ENCODE assay signal across 19 cellular contexts in the genomic region with DNA sequence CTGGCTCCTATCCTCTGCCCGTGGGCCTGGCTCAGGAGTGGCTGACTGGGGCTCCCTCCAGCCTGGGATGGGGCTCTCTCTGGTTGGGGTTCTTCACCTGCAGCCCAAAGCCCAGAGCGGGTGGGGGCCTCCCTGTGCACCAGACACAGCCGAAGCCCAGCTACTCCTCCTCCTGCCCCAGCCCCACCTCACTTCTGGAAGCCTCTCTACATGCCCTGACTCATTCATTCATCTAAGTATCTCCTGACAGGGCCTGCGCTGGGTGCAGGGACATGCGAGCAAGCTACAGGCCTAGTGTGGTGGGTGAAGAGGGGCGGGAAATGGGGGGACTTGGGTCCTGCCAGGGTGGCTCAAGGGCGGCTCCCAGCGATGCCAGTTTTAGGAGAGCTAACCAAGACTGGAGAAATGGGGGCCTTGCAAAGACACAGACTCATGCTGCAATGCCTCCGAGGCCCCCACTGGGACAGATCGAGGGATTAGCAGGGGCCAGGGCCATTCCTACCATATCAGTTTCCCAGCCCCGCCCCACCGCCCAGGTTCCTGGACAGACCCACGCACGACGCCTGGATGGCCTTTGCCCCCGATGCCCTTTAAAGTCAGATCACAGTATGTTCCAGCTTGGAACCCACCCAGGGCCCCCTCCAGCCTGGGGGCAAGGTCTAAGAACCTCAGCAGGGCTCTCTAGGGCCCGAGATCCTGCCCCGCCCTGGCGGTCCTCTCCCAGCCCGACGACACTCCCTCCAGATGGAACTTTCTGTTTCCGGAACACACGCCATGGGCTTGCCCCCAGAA. TPM values are rescaled to one million over a fixed set of nuclear protein-coding genes. Genes with fewer than 3 reads are reported as not detected.
A peak's percentile ranks its signal among the peaks of the same experiment; 100 is the strongest.
DNase-seq lines count a peak whose midpoint lies in the region; ATAC-seq, FAIRE-seq and TF ChIP-seq lines count a peak whose summit lies in the region.
"Had no signal": no experiment of that assay in that cellular context is flagged by ENCODE, and none has a peak within 500 bp of the region (broad histone marks: within the 10 kb centered on the region; RNA-seq: fewer than 3 reads in every experiment).

No MANE protein-coding gene starts in this region.

- H4K91ac ChIP-seq in H1 (replicated peaks; ENCODE audit: insufficient read length, low read length), result no peak overlapping the region

- DNase-seq in GM13976 (ENCODE audit: low spot score), result peak; percentile 21
- DNase-seq in H1 (ENCODE audit: low read depth in 1 of 2, low spot score in 2 of 2), result no peak
- no peak for DNase-seq in sciatic nerve (ENCODE audit: low spot score)
- no peak for DNase-seq in MG63
- no peak for DNase-seq in activated T-helper 1 cell treated with anti-CD3 and anti-CD28 coated beads, Interleukin-12 subunit alpha, Interleukin-12 subunit beta, Interleukin-2, Interleukin-4 antibody, amounts not matched to agents 30 ng/mL and 10 ng/mL and 1 ng/mL, durations not matched to agents 14 hours and 24 hours and 36 hours (ENCODE audit: low spot score)
- DNase-seq: activated CD4-positive, alpha-beta T cell treated with anti-CD3 and anti-CD28 coated beads for 1 hour; brain microvascular endothelial cell; foreskin fibroblast; NCI-H1694; NCI-H774; PC-3 had no signal

- H3K36me3 ChIP-seq in HUES6 (ENCODE audit: control insufficient read depth, insufficient read depth, low read length), result peaks cover 89% of the 10 kb centered on the region
- H3K36me3 ChIP-seq in H1 (ENCODE audit: control insufficient read depth in 2 of 4, insufficient read depth in 4 of 4, low read length in 3 of 4), result peaks cover 15 to 74% (median 47%) of the 10 kb centered on the region in 4 experiments
- peaks cover 93% of the 10 kb centered on the region for H3K36me3 ChIP-seq in MG63

- peaks cover 20% of the 10 kb centered on the region for H3K4me1 Mint-ChIP-seq in activated T-helper 1 cell treated with anti-CD3 and anti-CD28 coated beads, Interleukin-12 subunit alpha, Interleukin-12 subunit beta, Interleukin-2, Interleukin-4 antibody, amounts not matched to agents 30 ng/mL and 10 ng/mL and 1 ng/mL, durations not matched to agents 14 hours and 24 hours and 36 hours (ENCODE audit: low read depth)

- no peak for TF ChIP-seq RAD21 in H1 (IDR thresholded peaks at IDR 0.05 in 1 of 2, conservative IDR thresholded peaks at IDR 0.05 in 1 of 2; ENCODE audit: low read depth in 2 of 2, low read length in 2 of 2)

- H3K79me1 ChIP-seq in H1 (ENCODE audit: low read depth, low read length), result no peaks in the 10 kb centered on the region; the same call in 1 of the 2 replicates

- no peaks in the 10 kb centered on the region for H3K27me3 Mint-ChIP-seq in activated T-helper 1 cell treated with anti-CD3 and anti-CD28 coated beads, Interleukin-12 subunit alpha, Interleukin-12 subunit beta, Interleukin-2, Interleukin-4 antibody, amounts not matched to agents 30 ng/mL and 10 ng/mL and 1 ng/mL, durations not matched to agents 14 hours and 24 hours and 36 hours (ENCODE audit: insufficient read depth)
- H3K27me3 Mint-ChIP-seq: activated naive CD8-positive, alpha-beta T cell; stimulated activated memory B cell treated with anti-CD40 and anti-IgM and Interleukin-4, amounts not matched to agents 10 μg/mL and 1 μg/mL and 100 μg/mL, for 72 hours had no signal

- H3K9me3 Mint-ChIP-seq in activated T-helper 1 cell treated with anti-CD3 and anti-CD28 coated beads, Interleukin-12 subunit alpha, Interleukin-12 subunit beta, Interleukin-2, Interleukin-4 antibody, amounts not matched to agents 30 ng/mL and 10 ng/mL and 1 ng/mL, durations not matched to agents 14 hours and 24 hours and 36 hours, result no peaks in the 10 kb centered on the region
- H3K9me3 Mint-ChIP-seq: neural crest cell; stimulated activated memory B cell treated with anti-CD40 and anti-IgM and Interleukin-4, amounts not matched to agents 10 μg/mL and 1 μg/mL and 100 μg/mL, for 72 hours had no signal

- 92% methylated on average over 20 of the region's 23 CpGs; no CpG with 5 or more reads in 1 of the 2 experiments for WGBS in H1 (ENCODE audit: extremely low coverage in 1 of 2, insufficient coverage in 1 of 2, insufficient read length in 1 of 2, insufficient replicate concordance in 2 of 2, low coverage in 1 of 2, low lambda C conversion rate in 2 of 2, missing lambda C conversion rate in 1 of 2), 2 experiments

- H3K4ac ChIP-seq in H1 (replicated peaks; ENCODE audit: insufficient read length, low read depth, low read length), result no peak overlapping the region

- no peak for TF ChIP-seq EP300 in H1 (IDR thresholded peaks at IDR 0.05; ENCODE audit: borderline replicate concordance in 1 of 2, low read depth in 2 of 2, low read length in 2 of 2)

- H3K4me3 ChIP-seq in HUES6 (ENCODE audit: low read depth, low read length) (no peak overlapping the region), H1 (ENCODE audit: extremely low read depth in 1 of 4, insufficient read depth in 2 of 4, low read depth in 3 of 4, low read length in 4 of 4) (no peak overlapping the region), MG63 (no peak overlapping the region)
- H3K4me3 ChIP-seq: coronary artery, SK-N-MC had no signal

- no peak overlapping the region for H3K18ac ChIP-seq in H1 (ENCODE audit: extremely low read depth, low read length)

- no peak overlapping the region for H2AFZ ChIP-seq in H1 (ENCODE audit: low read length)

- H3K27ac Mint-ChIP-seq in activated T-helper 1 cell treated with anti-CD3 and anti-CD28 coated beads, Interleukin-12 subunit alpha, Interleukin-12 subunit beta, Interleukin-2, Interleukin-4 antibody, amounts not matched to agents 30 ng/mL and 10 ng/mL and 1 ng/mL, durations not matched to agents 14 hours and 24 hours and 36 hours, result no peak overlapping the region
- H3K27ac Mint-ChIP-seq: activated naive CD8-positive, alpha-beta T cell; stimulated activated memory B cell treated with anti-CD40 and anti-IgM and Interleukin-4, amounts not matched to agents 10 μg/mL and 1 μg/mL and 100 μg/mL, for 72 hours had no signal

- H3K9ac ChIP-seq in HUES6 (ENCODE audit: low read length) (peak overlapping the region; percentile 10), H1 (replicated peaks in 1 of 4; ENCODE audit: extremely low read depth in 1 of 4, low read depth in 3 of 4, low read length in 3 of 4) (no peak overlapping the region)

- H3K4me2 ChIP-seq in H1 (ENCODE audit: insufficient read depth in 1 of 2, low read depth in 2 of 2, low read length in 2 of 2), result no peak overlapping the region

- ATAC-seq in sciatic nerve, result peak; percentile 23
- ATAC-seq in GM18517 (IDR thresholded peaks at IDR 0.05; ENCODE audit: unreplicated experiment), result no peak
- ATAC-seq: PC-3; stimulated activated memory B cell treated with anti-CD40 and anti-IgM and Interleukin-4, amounts not matched to agents 10 μg/mL and 1 μg/mL and 100 μg/mL, for 72 hours had no signal

- H3K4me3 Mint-ChIP-seq in activated T-helper 1 cell treated with anti-CD3 and anti-CD28 coated beads, Interleukin-12 subunit alpha, Interleukin-12 subunit beta, Interleukin-2, Interleukin-4 antibody, amounts not matched to agents 30 ng/mL and 10 ng/mL and 1 ng/mL, durations not matched to agents 14 hours and 24 hours and 36 hours, result no peak overlapping the region
- H3K4me3 Mint-ChIP-seq: activated naive CD8-positive, alpha-beta T cell; neural crest cell; stimulated activated memory B cell treated with anti-CD40 and anti-IgM and Interleukin-4, amounts not matched to agents 10 μg/mL and 1 μg/mL and 100 μg/mL, for 72 hours had no signal

- no peak for TF ChIP-seq CTCF in GM13976 (IDR thresholded peaks at IDR 0.05; ENCODE audit: borderline replicate concordance, control extremely low read depth, extremely low read depth, insufficient read depth, missing control alignments)
- no peak for TF ChIP-seq CTCF in H1 (IDR thresholded peaks at IDR 0.05; ENCODE audit: control extremely low read depth in 1 of 3, insufficient read depth in 1 of 3, low read depth in 1 of 3, low read length in 3 of 3)

- in situ Hi-C loops in GM13976 (cut with MboI; ENCODE audit: low sequenced_read_pairs, unreplicated experiment), result no loop called here

- FAIRE-seq in H1 (lab: Jason Lieb, UNC), result no peak
- FAIRE-seq: endothelial cell of umbilical vein had no signal

- no peaks in the 10 kb centered on the region for H3K23me2 ChIP-seq in H1 (ENCODE audit: low read depth, low read length)

- H3K4me1 ChIP-seq in HUES6 (ENCODE audit: control insufficient read depth, insufficient read depth, low read length) (peaks cover 2% of the 10 kb centered on the region; the same call in 1 of the 2 replicates), H1 (replicated peaks in 1 of 4; ENCODE audit: control insufficient read depth in 3 of 4, insufficient read depth in 4 of 4, low read length in 3 of 4) (peaks cover 0 to 5% (median under 1%) of the 10 kb centered on the region in 4 experiments; a peak in 4 of 7 replicates)

- peaks cover 0 to 7% of the 10 kb centered on the region in 2 experiments; a peak in 1 of 4 replicates for H3K79me2 ChIP-seq in H1 (ENCODE audit: control insufficient read depth in 1 of 2, insufficient read depth in 2 of 2, low read length in 2 of 2)

- no peak overlapping the region for H3K27ac ChIP-seq in HUES6 (ENCODE audit: low read depth, low read length)
- H3K27ac ChIP-seq in H1 (ENCODE audit: low read depth, low read length), result no peak overlapping the region
- H3K27ac ChIP-seq: brain microvascular endothelial cell, coronary artery, SK-N-MC had no signal

- intact Hi-C loops in sciatic nerve (cut with DNase I), result no loop called here
- intact Hi-C loops in activated T-helper 1 cell treated with anti-CD3 and anti-CD28 coated beads, Interleukin-12 subunit alpha, Interleukin-12 subunit beta, Interleukin-2, Interleukin-4 antibody, amounts not matched to agents 30 ng/mL and 10 ng/mL and 1 ng/mL, durations not matched to agents 14 hours and 24 hours and 36 hours (cut with micrococcal nuclease), result no loop called here

- CTCF ChIA-PET in H1 (lab: Charles Lee; ENCODE audit: partially characterized antibody), result interaction anchor here (0.9 to 13.7 kb wide), 6 partner anchors 9 to 94 kb away, joined by 3 to 242 read pairs (median 4); a partner anchor contains a TSS

- H2BK15ac ChIP-seq in H1 (ENCODE audit: low read length), result no peak overlapping the region

- no peak overlapping the region for H2BK12ac ChIP-seq in H1 (ENCODE audit: low read depth, low read length)

- no peak overlapping the region for H3K23ac ChIP-seq in H1 (ENCODE audit: insufficient read length)

- H2BK5ac ChIP-seq in H1 (ENCODE audit: low read depth, low read length), result peak overlapping the region; percentile 8; the same call in 1 of the 2 replicates

- H3K56ac ChIP-seq in H1 (replicated peaks; ENCODE audit: insufficient read length, low read depth, low read length), result no peak overlapping the region

- no peak overlapping the region for H4K8ac ChIP-seq in H1 (ENCODE audit: extremely low read depth, insufficient read depth, low read length)

- H2BK20ac ChIP-seq in H1 (ENCODE audit: low read length), result no peak overlapping the region

- H3K9me3 ChIP-seq in HUES6 (ENCODE audit: control insufficient read depth, insufficient read depth, low read depth, low read length) (no peaks in the 10 kb centered on the region), H1 (ENCODE audit: insufficient read depth in 2 of 2, low read depth in 1 of 2, low read length in 1 of 2) (no peaks in the 10 kb centered on the region), MG63 (no peaks in the 10 kb centered on the region)

- H3K27me3 ChIP-seq in HUES6 (ENCODE audit: control insufficient read depth, insufficient read depth, low read length), result no peaks in the 10 kb centered on the region
- H3K27me3 ChIP-seq in H1 (replicated peaks in 1 of 4; ENCODE audit: control insufficient read depth in 3 of 4, extremely low read depth in 1 of 4, insufficient read depth in 3 of 4, low read length in 3 of 4), result no peaks in the 10 kb centered on the region
- H3K27me3 ChIP-seq in MG63, result no peaks in the 10 kb centered on the region
- H3K27me3 ChIP-seq: brain microvascular endothelial cell had no signal

- TF ChIP-seq POLR2A in H1 (IDR thresholded peaks at IDR 0.05; ENCODE audit: control extremely low read depth in 1 of 2, low read depth in 2 of 2, low read length in 2 of 2), result no peak

- H4K20me1 ChIP-seq in H1 (replicated peaks in 1 of 2; ENCODE audit: control insufficient read depth in 1 of 2, insufficient read depth in 2 of 2, low read length in 2 of 2), result peaks cover 0 to 10% of the 10 kb centered on the region in 2 experiments

- peaks cover 23% of the 10 kb centered on the region for H3K36me3 Mint-ChIP-seq in activated T-helper 1 cell treated with anti-CD3 and anti-CD28 coated beads, Interleukin-12 subunit alpha, Interleukin-12 subunit beta, Interleukin-2, Interleukin-4 antibody, amounts not matched to agents 30 ng/mL and 10 ng/mL and 1 ng/mL, durations not matched to agents 14 hours and 24 hours and 36 hours (ENCODE audit: low read depth)

- H2AK5ac ChIP-seq in H1 (ENCODE audit: low read depth, low read length), result no peak overlapping the region

- H2BK120ac ChIP-seq in H1 (replicated peaks; ENCODE audit: low read depth, low read length), result no peak overlapping the region

- no peak overlapping the region for H4K5ac ChIP-seq in H1 (ENCODE audit: insufficient read length, low read depth, low read length)

- no peak overlapping the region for H3K14ac ChIP-seq in H1 (ENCODE audit: insufficient read length)

- POLR2A ChIA-PET in H1 (lab: Charles Lee; ENCODE audit: partially characterized antibody), result interaction anchor here (0.6 to 13.8 kb wide), 3 partner anchors 11 to 54 kb away, joined by 4 to 200 read pairs (median 32); a partner anchor contains a TSS

RNA-seq across cellular contexts. Expression of a gene that starts 12.6 kb away (rescaled TPM):
- total RNA-seq in H1 (2021; fragmentation: NEBNext Ultra II Directional; extraction: Animal tissue kit (Norgen Biotek cat#: 25700)), result 319 and 344 TPM in 2 replicates
- 302 and 380 TPM in 2 replicates for polyA plus RNA-seq in H1 (2011; rRNA removed)
- polyA plus RNA-seq in H1 (2011; cell fraction: cytosol; rRNA removed), result 472 TPM
- polyA plus RNA-seq in H1 (2011; cell fraction: nucleus; rRNA removed), result 307 TPM
- 245 to 329 TPM (median 314 TPM) in 4 replicates for polyA plus RNA-seq in H1 (2012, experiment 1 of 2)
- 316 TPM for polyA plus RNA-seq in H1 (2012, experiment 2 of 2)
- polyA plus RNA-seq in H1 (2013, experiment 1 of 2), result 312 TPM
- 316 TPM for polyA plus RNA-seq in H1 (2013, experiment 2 of 2)
- 47.1 and 48.2 TPM in 2 replicates for polyA minus RNA-seq in H1 (2011; rRNA and poly(A)+ RNA removed)
- polyA minus RNA-seq in H1 (2011; cell fraction: cytosol; rRNA and poly(A)+ RNA removed), result 90.1 TPM
- polyA minus RNA-seq in H1 (2011; cell fraction: nucleus; rRNA and poly(A)+ RNA removed), result 101 TPM
- total RNA-seq in sciatic nerve, result 45.7 TPM
- total RNA-seq in MG63 (2014; rRNA removed; shearing (Covaris generic); ENCODE audit: low replicate concordance), result 335 and 636 TPM in 2 replicates
- total RNA-seq in activated T-helper 1 cell treated with anti-CD3 and anti-CD28 coated beads, Interleukin-12 subunit alpha, Interleukin-12 subunit beta, Interleukin-2, Interleukin-4 antibody, amounts not matched to agents 30 ng/mL and 10 ng/mL and 1 ng/mL, durations not matched to agents 14 hours and 24 hours and 36 hours, result 198 and 200 TPM in 2 replicates

RNA-seq across cellular contexts. Expression of a gene that starts 28.9 kb away (rescaled TPM):
- total RNA-seq in H1 (2021; fragmentation: NEBNext Ultra II Directional; extraction: Animal tissue kit (Norgen Biotek cat#: 25700)), result 77.5 and 95.8 TPM in 2 replicates
- polyA plus RNA-seq in H1 (2011; rRNA removed), result 54.0 and 64.4 TPM in 2 replicates
- polyA plus RNA-seq in H1 (2011; cell fraction: cytosol; rRNA removed), result 88.8 TPM
- 97.7 TPM for polyA plus RNA-seq in H1 (2011; cell fraction: nucleus; rRNA removed)
- 15.6 to 62.2 TPM (median 61.4 TPM) in 4 replicates for polyA plus RNA-seq in H1 (2012, experiment 1 of 2)
- polyA plus RNA-seq in H1 (2012, experiment 2 of 2), result 20.8 TPM
- 45.5 TPM for polyA plus RNA-seq in H1 (2013, experiment 1 of 2)
- polyA plus RNA-seq in H1 (2013, experiment 2 of 2), result 50.7 TPM
- polyA minus RNA-seq in H1 (2011; rRNA and poly(A)+ RNA removed), result 21.2 and 23.0 TPM in 2 replicates
- polyA minus RNA-seq in H1 (2011; cell fraction: cytosol; rRNA and poly(A)+ RNA removed), result 115 TPM
- 188 TPM for polyA minus RNA-seq in H1 (2011; cell fraction: nucleus; rRNA and poly(A)+ RNA removed)
- total RNA-seq in sciatic nerve, result 298 TPM
- 85.7 and 102 TPM in 2 replicates for total RNA-seq in MG63 (2014; rRNA removed; shearing (Covaris generic); ENCODE audit: low replicate concordance)
- 431 and 455 TPM in 2 replicates for total RNA-seq in activated T-helper 1 cell treated with anti-CD3 and anti-CD28 coated beads, Interleukin-12 subunit alpha, Interleukin-12 subunit beta, Interleukin-2, Interleukin-4 antibody, amounts not matched to agents 30 ng/mL and 10 ng/mL and 1 ng/mL, durations not matched to agents 14 hours and 24 hours and 36 hours

RNA-seq across cellular contexts. Expression of a gene that starts 30.1 kb away (rescaled TPM):
- 33.2 and 33.4 TPM in 2 replicates for total RNA-seq in H1 (2021; fragmentation: NEBNext Ultra II Directional; extraction: Animal tissue kit (Norgen Biotek cat#: 25700))
- 16.6 and 17.0 TPM in 2 replicates for polyA plus RNA-seq in H1 (2011; rRNA removed)
- polyA plus RNA-seq in H1 (2011; cell fraction: cytosol; rRNA removed), result 19.4 TPM
- polyA plus RNA-seq in H1 (2011; cell fraction: nucleus; rRNA removed), result 29.1 TPM
- 21.0 to 25.1 TPM (median 23.6 TPM) in 4 replicates for polyA plus RNA-seq in H1 (2012, experiment 1 of 2)
- 19.1 TPM for polyA plus RNA-seq in H1 (2012, experiment 2 of 2)
- polyA plus RNA-seq in H1 (2013, experiment 1 of 2), result 41.9 TPM
- polyA plus RNA-seq in H1 (2013, experiment 2 of 2), result 41.8 TPM
- 58.5 and 73.6 TPM in 2 replicates for polyA minus RNA-seq in H1 (2011; rRNA and poly(A)+ RNA removed)
- polyA minus RNA-seq in H1 (2011; cell fraction: cytosol; rRNA and poly(A)+ RNA removed), result 23.0 TPM
- 27.0 TPM for polyA minus RNA-seq in H1 (2011; cell fraction: nucleus; rRNA and poly(A)+ RNA removed)
- 49.6 TPM for total RNA-seq in sciatic nerve
- 5.5 and 11.2 TPM in 2 replicates for total RNA-seq in MG63 (2014; rRNA removed; shearing (Covaris generic); ENCODE audit: low replicate concordance)
- total RNA-seq in activated T-helper 1 cell treated with anti-CD3 and anti-CD28 coated beads, Interleukin-12 subunit alpha, Interleukin-12 subunit beta, Interleukin-2, Interleukin-4 antibody, amounts not matched to agents 30 ng/mL and 10 ng/mL and 1 ng/mL, durations not matched to agents 14 hours and 24 hours and 36 hours, result 17.9 and 21.5 TPM in 2 replicates

RNA-seq across cellular contexts. Expression of a gene that starts 36.1 kb away (rescaled TPM):
- total RNA-seq in H1 (2021; fragmentation: NEBNext Ultra II Directional; extraction: Animal tissue kit (Norgen Biotek cat#: 25700)), result 0.31 and 1.0 TPM in 2 replicates
- 0.36 and 0.82 TPM in 2 replicates for polyA plus RNA-seq in H1 (2011; rRNA removed)
- 0.45 TPM for polyA plus RNA-seq in H1 (2011; cell fraction: cytosol; rRNA removed)
- polyA plus RNA-seq in H1 (2011; cell fraction: nucleus; rRNA removed), result 4.0 TPM
- 0.22 to 0.46 TPM (median 0.31 TPM) in 4 replicates for polyA plus RNA-seq in H1 (2012, experiment 1 of 2)
- 0.18 TPM for polyA plus RNA-seq in H1 (2012, experiment 2 of 2)
- 0.12 TPM for polyA plus RNA-seq in H1 (2013, experiment 1 of 2)
- polyA plus RNA-seq in H1 (2013, experiment 2 of 2), result 0.15 TPM
- polyA minus RNA-seq in H1 (2011; rRNA and poly(A)+ RNA removed), result 0.98 and 1.9 TPM in 2 replicates
- 0.51 TPM for polyA minus RNA-seq in H1 (2011; cell fraction: cytosol; rRNA and poly(A)+ RNA removed)
- 3.5 TPM for polyA minus RNA-seq in H1 (2011; cell fraction: nucleus; rRNA and poly(A)+ RNA removed)
- total RNA-seq in sciatic nerve, result 12.7 TPM
- 0.03 and 0.05 TPM in 2 replicates for total RNA-seq in MG63 (2014; rRNA removed; shearing (Covaris generic); ENCODE audit: low replicate concordance)
- 2.8 and 3.2 TPM in 2 replicates for total RNA-seq in activated T-helper 1 cell treated with anti-CD3 and anti-CD28 coated beads, Interleukin-12 subunit alpha, Interleukin-12 subunit beta, Interleukin-2, Interleukin-4 antibody, amounts not matched to agents 30 ng/mL and 10 ng/mL and 1 ng/mL, durations not matched to agents 14 hours and 24 hours and 36 hours
